18 cellular contexts compared by ENCODE assay signal in the genomic region with DNA sequence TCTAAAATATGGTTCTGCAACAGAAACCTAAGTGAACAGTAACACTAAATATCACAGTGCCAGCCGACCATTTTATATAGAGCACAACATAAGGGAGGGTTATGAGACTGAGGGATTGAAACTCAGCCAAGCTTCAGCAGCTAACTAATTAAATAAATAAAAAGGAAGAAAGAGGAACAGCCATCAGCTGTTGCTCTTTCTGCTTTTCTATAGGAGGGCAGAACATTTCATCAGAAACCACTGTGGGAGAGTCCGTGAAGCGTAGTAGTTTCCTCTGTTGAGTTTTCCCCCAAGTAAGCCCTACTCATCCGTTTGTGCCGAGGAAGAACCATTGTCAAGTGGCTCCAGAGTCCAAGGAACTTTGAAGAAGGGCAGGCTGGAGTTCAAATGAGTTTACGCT.
"Had no signal": no experiment of that assay in that cellular context is flagged by ENCODE, and none has a peak within 500 bp of the region (broad histone marks: within the 10 kb centered on the region; RNA-seq: fewer than 3 reads in every experiment).

No MANE protein-coding gene starts in this region.

- H3K4me3 ChIP-seq: breast epithelium, lung, tibial nerve, vagina had no signal

- H3K4me1 ChIP-seq: breast epithelium, foreskin keratinocyte, tibial nerve, vagina had no signal

- H3K4me3 Mint-ChIP-seq: activated T-helper 1 cell treated with anti-CD3 and anti-CD28 coated beads, Interleukin-12 subunit alpha, Interleukin-12 subunit beta, Interleukin-2, Interleukin-4 antibody, amounts not matched to agents 30 ng/mL and 10 ng/mL and 1 ng/mL, durations not matched to agents 14 hours and 24 hours and 36 hours; dendritic cell treated with granulocyte-macrophage colony-stimulating factor and Interleukin-4, amounts not matched to agents 40 ng/mL and 50 ng/mL, for 4 days; T-helper 2 cell treated with Interferon-gamma antibody and Interleukin-4, amounts not matched to agents 5 μg/mL and 100 μg/mL, for 36 hours had no signal

- H3K9me3 ChIP-seq: breast epithelium, tibial nerve, vagina had no signal

- H3K27me3 ChIP-seq: breast epithelium, foreskin keratinocyte, tibial nerve, vagina had no signal

- H3K27ac ChIP-seq: breast epithelium, foreskin keratinocyte, tibial nerve, vagina had no signal

- H3K27me3 Mint-ChIP-seq: dendritic cell treated with granulocyte-macrophage colony-stimulating factor and Interleukin-4, amounts not matched to agents 40 ng/mL and 50 ng/mL, for 4 days had no signal

- DNase-seq: activated CD4-positive, CD25-positive, alpha-beta regulatory T cell treated with anti-CD3 and anti-CD28 coated beads, Interleukin-2, amount 50 U/mL, for 72 hours; activated naive CD4-positive, alpha-beta T cell; anterior cingulate cortex; cerebellar nuclear complex; effector memory CD4-positive, alpha-beta T cell; foreskin keratinocyte; head of caudate nucleus; midbrain; stimulated activated CD4-positive, alpha-beta T cell treated with anti-CD3 and anti-CD28 coated beads, Interleukin-4, amount 100 ng/mL, for 24 hours; stimulated activated naive CD4-positive, alpha-beta T cell; substantia nigra had no signal

- ATAC-seq: foreskin keratinocyte had no signal

- H3K36me3 ChIP-seq: breast epithelium, tibial nerve, vagina had no signal

- H3K27ac Mint-ChIP-seq: activated T-helper 1 cell treated with anti-CD3 and anti-CD28 coated beads, Interleukin-12 subunit alpha, Interleukin-12 subunit beta, Interleukin-2, Interleukin-4 antibody, amounts not matched to agents 30 ng/mL and 10 ng/mL and 1 ng/mL, durations not matched to agents 14 hours and 24 hours and 36 hours; dendritic cell treated with granulocyte-macrophage colony-stimulating factor and Interleukin-4, amounts not matched to agents 40 ng/mL and 50 ng/mL, for 4 days; T-helper 2 cell treated with Interferon-gamma antibody and Interleukin-4, amounts not matched to agents 5 μg/mL and 100 μg/mL, for 36 hours had no signal
